Comparison of ENCODE assay signal across 1 cellular context in genomic region chr1:56934400-56935080, GRCh38.
TF ChIP-seq lines count a peak whose summit lies in the region.

No MANE protein-coding gene starts in this region.

TF ChIP-seq in HepG2, 621 proteins besides CTCF, POLR2A, EP300 and RAD21 (continued from another document):
- TF ChIP-seq, protein P1, sequence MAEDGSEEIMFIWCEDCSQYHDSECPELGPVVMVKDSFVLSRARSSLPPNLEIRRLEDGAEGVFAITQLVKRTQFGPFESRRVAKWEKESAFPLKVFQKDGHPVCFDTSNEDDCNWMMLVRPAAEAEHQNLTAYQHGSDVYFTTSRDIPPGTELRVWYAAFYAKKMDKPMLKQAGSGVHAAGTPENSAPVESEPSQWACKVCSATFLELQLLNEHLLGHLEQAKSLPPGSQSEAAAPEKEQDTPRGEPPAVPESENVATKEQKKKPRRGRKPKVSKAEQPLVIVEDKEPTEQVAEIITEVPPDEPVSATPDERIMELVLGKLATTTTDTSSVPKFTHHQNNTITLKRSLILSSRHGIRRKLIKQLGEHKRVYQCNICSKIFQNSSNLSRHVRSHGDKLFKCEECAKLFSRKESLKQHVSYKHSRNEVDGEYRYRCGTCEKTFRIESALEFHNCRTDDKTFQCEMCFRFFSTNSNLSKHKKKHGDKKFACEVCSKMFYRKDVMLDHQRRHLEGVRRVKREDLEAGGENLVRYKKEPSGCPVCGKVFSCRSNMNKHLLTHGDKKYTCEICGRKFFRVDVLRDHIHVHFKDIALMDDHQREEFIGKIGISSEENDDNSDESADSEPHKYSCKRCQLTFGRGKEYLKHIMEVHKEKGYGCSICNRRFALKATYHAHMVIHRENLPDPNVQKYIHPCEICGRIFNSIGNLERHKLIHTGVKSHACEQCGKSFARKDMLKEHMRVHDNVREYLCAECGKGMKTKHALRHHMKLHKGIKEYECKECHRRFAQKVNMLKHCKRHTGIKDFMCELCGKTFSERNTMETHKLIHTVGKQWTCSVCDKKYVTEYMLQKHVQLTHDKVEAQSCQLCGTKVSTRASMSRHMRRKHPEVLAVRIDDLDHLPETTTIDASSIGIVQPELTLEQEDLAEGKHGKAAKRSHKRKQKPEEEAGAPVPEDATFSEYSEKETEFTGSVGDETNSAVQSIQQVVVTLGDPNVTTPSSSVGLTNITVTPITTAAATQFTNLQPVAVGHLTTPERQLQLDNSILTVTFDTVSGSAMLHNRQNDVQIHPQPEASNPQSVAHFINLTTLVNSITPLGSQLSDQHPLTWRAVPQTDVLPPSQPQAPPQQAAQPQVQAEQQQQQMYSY (CRISPR knock-in tag; IDR thresholded peaks at IDR 0.05) = peak; percentile 79
TF ChIP-seq in HepG2: peak in this region for 1.
